In the genomic region with DNA sequence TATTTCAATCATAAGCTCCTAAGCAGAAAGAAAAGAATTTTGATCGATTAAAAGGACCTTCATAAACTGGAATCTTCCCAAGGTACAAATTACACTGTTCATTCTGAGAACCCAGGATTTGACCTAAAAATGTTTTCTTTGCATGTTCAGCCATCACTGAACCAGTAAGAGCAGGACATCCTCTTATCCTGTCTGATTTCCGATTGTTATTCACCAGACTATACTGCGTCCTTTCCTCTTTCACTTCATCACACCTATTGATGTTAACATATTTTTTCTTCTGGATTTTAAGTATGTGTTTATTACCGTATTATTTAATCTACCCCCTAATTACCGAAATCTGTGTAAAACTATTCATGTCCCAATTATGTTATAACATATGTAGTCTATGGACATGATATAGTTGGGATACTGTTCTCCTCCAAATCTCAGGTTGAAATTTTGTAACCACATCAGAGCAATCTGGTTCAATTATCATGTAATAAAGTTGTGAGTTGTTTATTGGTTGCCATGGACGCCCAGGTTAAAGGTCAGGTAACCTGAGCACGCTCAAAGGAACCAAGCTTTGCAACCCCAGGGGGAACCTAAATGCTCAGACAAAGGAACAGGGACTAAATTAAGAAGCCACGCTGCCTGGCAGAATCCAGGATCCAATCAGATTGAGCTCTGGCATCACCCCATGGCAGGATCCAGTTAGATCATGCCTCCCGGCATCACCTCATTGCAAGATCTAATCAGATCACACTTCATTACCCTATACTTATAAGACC, we compare ENCODE assay signal across 1 cellular context.
TF ChIP-seq lines count a peak whose summit lies in the region.

No MANE protein-coding gene starts in this region.

TF ChIP-seq in K562, 482 proteins besides CTCF, POLR2A, EP300 and RAD21 (continued from another document):
- TF ChIP-seq NR2C1 (IDR thresholded peaks at IDR 0.05) = peak; percentile 53
- TF ChIP-seq NR2C1 (tag; IDR thresholded peaks at IDR 0.05) = peak; percentile 51
- TF ChIP-seq SMARCC2 (IDR thresholded peaks at IDR 0.05; ENCODE audit: low read depth) = no peak
- TF ChIP-seq ZFPM2 (CRISPR knock-in tag; IDR thresholded peaks at IDR 0.05) = no peak
- TF ChIP-seq, protein P1, sequence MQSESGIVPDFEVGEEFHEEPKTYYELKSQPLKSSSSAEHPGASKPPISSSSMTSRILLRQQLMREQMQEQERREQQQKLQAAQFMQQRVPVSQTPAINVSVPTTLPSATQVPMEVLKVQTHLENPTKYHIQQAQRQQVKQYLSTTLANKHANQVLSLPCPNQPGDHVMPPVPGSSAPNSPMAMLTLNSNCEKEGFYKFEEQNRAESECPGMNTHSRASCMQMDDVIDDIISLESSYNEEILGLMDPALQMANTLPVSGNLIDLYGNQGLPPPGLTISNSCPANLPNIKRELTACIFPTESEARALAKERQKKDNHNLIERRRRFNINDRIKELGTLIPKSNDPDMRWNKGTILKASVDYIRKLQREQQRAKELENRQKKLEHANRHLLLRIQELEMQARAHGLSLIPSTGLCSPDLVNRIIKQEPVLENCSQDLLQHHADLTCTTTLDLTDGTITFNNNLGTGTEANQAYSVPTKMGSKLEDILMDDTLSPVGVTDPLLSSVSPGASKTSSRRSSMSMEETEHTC (IDR thresholded peaks at IDR 0.05) = no peak
- TF ChIP-seq, protein P2, sequence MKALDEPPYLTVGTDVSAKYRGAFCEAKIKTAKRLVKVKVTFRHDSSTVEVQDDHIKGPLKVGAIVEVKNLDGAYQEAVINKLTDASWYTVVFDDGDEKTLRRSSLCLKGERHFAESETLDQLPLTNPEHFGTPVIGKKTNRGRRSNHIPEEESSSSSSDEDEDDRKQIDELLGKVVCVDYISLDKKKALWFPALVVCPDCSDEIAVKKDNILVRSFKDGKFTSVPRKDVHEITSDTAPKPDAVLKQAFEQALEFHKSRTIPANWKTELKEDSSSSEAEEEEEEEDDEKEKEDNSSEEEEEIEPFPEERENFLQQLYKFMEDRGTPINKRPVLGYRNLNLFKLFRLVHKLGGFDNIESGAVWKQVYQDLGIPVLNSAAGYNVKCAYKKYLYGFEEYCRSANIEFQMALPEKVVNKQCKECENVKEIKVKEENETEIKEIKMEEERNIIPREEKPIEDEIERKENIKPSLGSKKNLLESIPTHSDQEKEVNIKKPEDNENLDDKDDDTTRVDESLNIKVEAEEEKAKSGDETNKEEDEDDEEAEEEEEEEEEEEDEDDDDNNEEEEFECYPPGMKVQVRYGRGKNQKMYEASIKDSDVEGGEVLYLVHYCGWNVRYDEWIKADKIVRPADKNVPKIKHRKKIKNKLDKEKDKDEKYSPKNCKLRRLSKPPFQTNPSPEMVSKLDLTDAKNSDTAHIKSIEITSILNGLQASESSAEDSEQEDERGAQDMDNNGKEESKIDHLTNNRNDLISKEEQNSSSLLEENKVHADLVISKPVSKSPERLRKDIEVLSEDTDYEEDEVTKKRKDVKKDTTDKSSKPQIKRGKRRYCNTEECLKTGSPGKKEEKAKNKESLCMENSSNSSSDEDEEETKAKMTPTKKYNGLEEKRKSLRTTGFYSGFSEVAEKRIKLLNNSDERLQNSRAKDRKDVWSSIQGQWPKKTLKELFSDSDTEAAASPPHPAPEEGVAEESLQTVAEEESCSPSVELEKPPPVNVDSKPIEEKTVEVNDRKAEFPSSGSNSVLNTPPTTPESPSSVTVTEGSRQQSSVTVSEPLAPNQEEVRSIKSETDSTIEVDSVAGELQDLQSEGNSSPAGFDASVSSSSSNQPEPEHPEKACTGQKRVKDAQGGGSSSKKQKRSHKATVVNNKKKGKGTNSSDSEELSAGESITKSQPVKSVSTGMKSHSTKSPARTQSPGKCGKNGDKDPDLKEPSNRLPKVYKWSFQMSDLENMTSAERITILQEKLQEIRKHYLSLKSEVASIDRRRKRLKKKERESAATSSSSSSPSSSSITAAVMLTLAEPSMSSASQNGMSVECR (CRISPR knock-in tag; IDR thresholded peaks at IDR 0.05) = no peak
- no peak for TF ChIP-seq SIX5 (IDR thresholded peaks at IDR 0.05; ENCODE audit: borderline replicate concordance in 1 of 2, insufficient read depth in 1 of 2, low read depth in 1 of 2, low read length in 2 of 2)
- TF ChIP-seq ZZZ3 (IDR thresholded peaks at IDR 0.05) = no peak
- TF ChIP-seq, protein P3, sequence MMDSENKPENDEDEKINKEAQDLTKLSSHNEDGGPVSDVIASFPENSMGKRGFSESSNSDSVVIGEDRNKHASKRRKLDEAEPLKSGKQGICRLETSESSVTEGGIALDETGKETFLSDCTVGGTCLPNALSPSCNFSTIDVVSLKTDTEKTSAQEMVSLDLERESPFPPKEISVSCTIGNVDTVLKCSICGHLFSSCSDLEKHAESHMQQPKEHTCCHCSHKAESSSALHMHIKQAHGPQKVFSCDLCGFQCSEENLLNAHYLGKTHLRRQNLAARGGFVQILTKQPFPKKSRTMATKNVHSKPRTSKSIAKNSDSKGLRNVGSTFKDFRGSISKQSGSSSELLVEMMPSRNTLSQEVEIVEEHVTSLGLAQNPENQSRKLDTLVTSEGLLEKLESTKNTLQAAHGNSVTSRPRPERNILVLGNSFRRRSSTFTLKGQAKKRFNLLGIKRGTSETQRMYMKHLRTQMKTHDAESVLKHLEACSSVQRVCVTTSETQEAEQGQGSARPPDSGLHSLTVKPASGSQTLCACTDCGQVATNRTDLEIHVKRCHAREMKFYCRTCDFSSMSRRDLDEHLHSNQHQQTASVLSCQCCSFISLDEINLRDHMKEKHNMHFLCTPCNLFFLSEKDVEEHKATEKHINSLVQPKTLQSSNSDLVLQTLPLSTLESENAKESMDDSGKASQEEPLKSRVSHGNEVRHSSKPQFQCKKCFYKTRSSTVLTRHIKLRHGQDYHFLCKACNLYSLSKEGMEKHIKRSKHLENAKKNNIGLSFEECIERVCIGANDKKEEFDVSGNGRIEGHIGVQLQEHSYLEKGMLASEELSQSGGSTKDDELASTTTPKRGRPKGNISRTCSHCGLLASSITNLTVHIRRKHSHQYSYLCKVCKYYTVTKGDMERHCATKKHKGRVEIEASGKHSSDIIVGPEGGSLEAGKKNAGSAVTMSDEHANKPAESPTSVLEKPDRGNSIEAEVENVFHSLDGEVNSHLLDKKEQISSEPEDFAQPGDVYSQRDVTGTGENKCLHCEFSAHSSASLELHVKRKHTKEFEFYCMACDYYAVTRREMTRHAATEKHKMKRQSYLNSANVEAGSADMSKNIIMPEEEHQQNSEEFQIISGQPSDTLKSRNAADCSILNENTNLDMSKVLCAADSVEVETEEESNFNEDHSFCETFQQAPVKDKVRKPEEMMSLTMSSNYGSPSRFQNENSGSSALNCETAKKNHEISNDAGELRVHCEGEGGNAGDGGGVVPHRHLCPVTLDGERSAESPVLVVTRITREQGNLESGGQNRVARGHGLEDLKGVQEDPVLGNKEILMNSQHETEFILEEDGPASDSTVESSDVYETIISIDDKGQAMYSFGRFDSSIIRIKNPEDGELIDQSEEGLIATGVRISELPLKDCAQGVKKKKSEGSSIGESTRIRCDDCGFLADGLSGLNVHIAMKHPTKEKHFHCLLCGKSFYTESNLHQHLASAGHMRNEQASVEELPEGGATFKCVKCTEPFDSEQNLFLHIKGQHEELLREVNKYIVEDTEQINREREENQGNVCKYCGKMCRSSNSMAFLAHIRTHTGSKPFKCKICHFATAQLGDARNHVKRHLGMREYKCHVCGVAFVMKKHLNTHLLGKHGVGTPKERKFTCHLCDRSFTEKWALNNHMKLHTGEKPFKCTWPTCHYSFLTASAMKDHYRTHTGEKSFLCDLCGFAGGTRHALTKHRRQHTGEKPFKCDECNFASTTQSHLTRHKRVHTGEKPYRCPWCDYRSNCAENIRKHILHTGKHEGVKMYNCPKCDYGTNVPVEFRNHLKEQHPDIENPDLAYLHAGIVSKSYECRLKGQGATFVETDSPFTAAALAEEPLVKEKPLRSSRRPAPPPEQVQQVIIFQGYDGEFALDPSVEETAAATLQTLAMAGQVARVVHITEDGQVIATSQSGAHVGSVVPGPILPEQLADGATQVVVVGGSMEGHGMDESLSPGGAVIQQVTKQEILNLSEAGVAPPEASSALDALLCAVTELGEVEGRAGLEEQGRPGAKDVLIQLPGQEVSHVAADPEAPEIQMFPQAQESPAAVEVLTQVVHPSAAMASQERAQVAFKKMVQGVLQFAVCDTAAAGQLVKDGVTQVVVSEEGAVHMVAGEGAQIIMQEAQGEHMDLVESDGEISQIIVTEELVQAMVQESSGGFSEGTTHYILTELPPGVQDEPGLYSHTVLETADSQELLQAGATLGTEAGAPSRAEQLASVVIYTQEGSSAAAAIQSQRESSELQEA (IDR thresholded peaks at IDR 0.05; ENCODE audit: low read depth) = no peak
- TF ChIP-seq BHLHE40 (IDR thresholded peaks at IDR 0.05; ENCODE audit: low read length) = no peak
- TF ChIP-seq RBM15 (IDR thresholded peaks at IDR 0.05; ENCODE audit: insufficient read depth, low read length) = no peak
- TF ChIP-seq TGIF2 (CRISPR knock-in tag; IDR thresholded peaks at IDR 0.05) = no peak
- no peak for TF ChIP-seq TCFL5 (CRISPR knock-in tag; conservative IDR thresholded peaks at IDR 0.05)
